Comparison of ENCODE assay signal across 32 cellular contexts in genomic region chr5:15627109-15627508, GRCh38.
"Had no signal": no experiment of that assay in that cellular context is flagged by ENCODE, and none has a peak within 500 bp of the region (broad histone marks: within the 10 kb centered on the region; RNA-seq: fewer than 3 reads in every experiment).

No MANE protein-coding gene starts in this region.

- H3K4me2 ChIP-seq: SK-N-SH had no signal

- H3K4me3 Mint-ChIP-seq: activated B cell treated with CpG ODN at 0.5 μM for 24 hours; activated CD4-positive, alpha-beta memory T cell treated with anti-CD3 and anti-CD28 coated beads, Interleukin-2, amount 10 ng/mL, durations not matched to agents 7 days and 5 days; activated CD8-positive, alpha-beta memory T cell treated with anti-CD3 and anti-CD28 coated beads, Interleukin-2, amount 10 ng/mL, durations not matched to agents 7 days and 5 days; activated naive CD4-positive, alpha-beta T cell treated with anti-CD3 and anti-CD28 coated beads, Interleukin-2, amount 10 ng/mL, durations not matched to agents 7 days and 5 days; activated naive CD8-positive, alpha-beta T cell; activated naive CD8-positive, alpha-beta T cell treated with anti-CD3 and anti-CD28 coated beads, Interleukin-2, amount 50 U/mL, for 24 hours; brain; T-helper 1 cell treated with Interleukin-12 subunit alpha and Interleukin-12 subunit beta and Interleukin-4 antibody, amounts not matched to agents 30 μg/mL and 1 μg/mL, for 36 hours; T-helper 2 cell treated with Interferon-gamma antibody and Interleukin-4, amounts not matched to agents 5 μg/mL and 100 μg/mL, for 36 hours had no signal

- H3K27ac Mint-ChIP-seq: activated B cell treated with CpG ODN at 0.5 μM for 24 hours; activated CD4-positive, alpha-beta memory T cell treated with anti-CD3 and anti-CD28 coated beads, Interleukin-2, amount 10 ng/mL, durations not matched to agents 7 days and 5 days; activated CD8-positive, alpha-beta memory T cell treated with anti-CD3 and anti-CD28 coated beads, Interleukin-2, amount 10 ng/mL, durations not matched to agents 7 days and 5 days; activated naive CD4-positive, alpha-beta T cell treated with anti-CD3 and anti-CD28 coated beads, Interleukin-2, amount 10 ng/mL, durations not matched to agents 7 days and 5 days; activated naive CD8-positive, alpha-beta T cell; activated naive CD8-positive, alpha-beta T cell treated with anti-CD3 and anti-CD28 coated beads, Interleukin-2, amount 50 U/mL, for 24 hours; T-helper 1 cell treated with Interleukin-12 subunit alpha and Interleukin-12 subunit beta and Interleukin-4 antibody, amounts not matched to agents 30 μg/mL and 1 μg/mL, for 36 hours; T-helper 2 cell treated with Interferon-gamma antibody and Interleukin-4, amounts not matched to agents 5 μg/mL and 100 μg/mL, for 36 hours had no signal

- H3K9me3 ChIP-seq: SJSA1, SK-N-SH had no signal

- ATAC-seq: activated CD8-positive, alpha-beta memory T cell treated with anti-CD3 and anti-CD28 coated beads, Interleukin-2, amount 10 ng/mL, durations not matched to agents 7 days and 5 days; activated naive CD8-positive, alpha-beta T cell treated with anti-CD3 and anti-CD28 coated beads, Interleukin-2, amount 50 U/mL, for 24 hours; PC-3 had no signal

- H3K36me3 Mint-ChIP-seq: activated CD8-positive, alpha-beta memory T cell treated with anti-CD3 and anti-CD28 coated beads, Interleukin-2, amount 10 ng/mL, durations not matched to agents 7 days and 5 days; activated naive CD4-positive, alpha-beta T cell treated with anti-CD3 and anti-CD28 coated beads, Interleukin-2, amount 10 ng/mL, durations not matched to agents 7 days and 5 days; activated naive CD8-positive, alpha-beta T cell had no signal

- H3K4me3 ChIP-seq: Peyer's patch, SJSA1 had no signal

- H3K9me3 Mint-ChIP-seq: activated naive CD4-positive, alpha-beta T cell treated with anti-CD3 and anti-CD28 coated beads, Interleukin-2, amount 10 ng/mL, durations not matched to agents 7 days and 5 days; activated naive CD8-positive, alpha-beta T cell treated with anti-CD3 and anti-CD28 coated beads, Interleukin-2, amount 50 U/mL, for 24 hours had no signal

- H3K27ac ChIP-seq: Peyer's patch, SJSA1 had no signal

- H3K27me3 ChIP-seq: Peyer's patch, SJSA1 had no signal

- H3K9ac ChIP-seq: SK-N-SH had no signal

- DNase-seq: activated B cell treated with CpG ODN at 0.5 μM for 24 hours; activated CD4-positive, alpha-beta memory T cell treated with anti-CD3 and anti-CD28 coated beads, Interleukin-2, amount 10 ng/mL, durations not matched to agents 7 days and 5 days; activated CD4-positive, alpha-beta T cell treated with anti-CD3 and anti-CD28 coated beads for 1 hour; activated CD4-positive, alpha-beta T cell treated with anti-CD3 and anti-CD28 coated beads for 48 hours; activated CD8-positive, alpha-beta memory T cell treated with anti-CD3 and anti-CD28 coated beads for 24 hours; activated CD8-positive, alpha-beta memory T cell treated with anti-CD3 and anti-CD28 coated beads, Interleukin-2, amount 10 ng/mL, durations not matched to agents 7 days and 5 days; activated CD8-positive, alpha-beta memory T cell treated with anti-CD3 and anti-CD28 coated beads, Interleukin-2, amount 50 U/mL, for 48 hours; activated effector memory CD4-positive, alpha-beta T cell treated with Interleukin-2 at 50 U/mL for 16 hours; activated naive CD4-positive, alpha-beta T cell treated with anti-CD3 and anti-CD28 coated beads, Interleukin-2, amount 10 ng/mL, durations not matched to agents 7 days and 5 days; activated naive CD8-positive, alpha-beta T cell treated with anti-CD3 and anti-CD28 coated beads, Interleukin-2, amount 50 U/mL, for 24 hours; activated T-cell treated with anti-CD3 and anti-CD28 coated beads, Interleukin-2, amount 50 U/mL, for 48 hours; anterior cingulate cortex; caudate nucleus; NCI-H1092 treated with DMSO at 0.1 percent for 48 hours; NCI-H146; NCI-H187; NCI-H2029 treated with DMSO at 0.1 percent for 48 hours; NCI-H345; NCI-H510A; NCI-H526; NCI-H748 treated with DMSO at 0.1 percent for 48 hours; NK-92 treated with Interleukin-12 subunit alpha and Interleukin-12 subunit beta, amount 100 ng/mL, for 24 hours; PC-3; Peyer's patch; RPMI8226; SHP77 treated with DMSO at 0.1 percent for 48 hours; SK-N-SH had no signal

- H3K4me1 ChIP-seq: Peyer's patch had no signal

- H3K27me3 Mint-ChIP-seq: activated B cell treated with CpG ODN at 0.5 μM for 24 hours; activated CD4-positive, alpha-beta memory T cell treated with anti-CD3 and anti-CD28 coated beads, Interleukin-2, amount 10 ng/mL, durations not matched to agents 7 days and 5 days; activated CD8-positive, alpha-beta memory T cell treated with anti-CD3 and anti-CD28 coated beads, Interleukin-2, amount 10 ng/mL, durations not matched to agents 7 days and 5 days; activated naive CD4-positive, alpha-beta T cell treated with anti-CD3 and anti-CD28 coated beads, Interleukin-2, amount 10 ng/mL, durations not matched to agents 7 days and 5 days; activated naive CD8-positive, alpha-beta T cell; activated naive CD8-positive, alpha-beta T cell treated with anti-CD3 and anti-CD28 coated beads, Interleukin-2, amount 50 U/mL, for 24 hours; brain had no signal

- H3K36me3 ChIP-seq: Peyer's patch had no signal

- H3K4me1 Mint-ChIP-seq: activated B cell treated with CpG ODN at 0.5 μM for 24 hours; activated CD4-positive, alpha-beta memory T cell treated with anti-CD3 and anti-CD28 coated beads, Interleukin-2, amount 10 ng/mL, durations not matched to agents 7 days and 5 days; activated CD8-positive, alpha-beta memory T cell treated with anti-CD3 and anti-CD28 coated beads, Interleukin-2, amount 10 ng/mL, durations not matched to agents 7 days and 5 days; activated naive CD4-positive, alpha-beta T cell treated with anti-CD3 and anti-CD28 coated beads, Interleukin-2, amount 10 ng/mL, durations not matched to agents 7 days and 5 days; activated naive CD8-positive, alpha-beta T cell treated with anti-CD3 and anti-CD28 coated beads, Interleukin-2, amount 50 U/mL, for 24 hours had no signal
